ENCODE assay signal across 8 cellular contexts in the genomic region with DNA sequence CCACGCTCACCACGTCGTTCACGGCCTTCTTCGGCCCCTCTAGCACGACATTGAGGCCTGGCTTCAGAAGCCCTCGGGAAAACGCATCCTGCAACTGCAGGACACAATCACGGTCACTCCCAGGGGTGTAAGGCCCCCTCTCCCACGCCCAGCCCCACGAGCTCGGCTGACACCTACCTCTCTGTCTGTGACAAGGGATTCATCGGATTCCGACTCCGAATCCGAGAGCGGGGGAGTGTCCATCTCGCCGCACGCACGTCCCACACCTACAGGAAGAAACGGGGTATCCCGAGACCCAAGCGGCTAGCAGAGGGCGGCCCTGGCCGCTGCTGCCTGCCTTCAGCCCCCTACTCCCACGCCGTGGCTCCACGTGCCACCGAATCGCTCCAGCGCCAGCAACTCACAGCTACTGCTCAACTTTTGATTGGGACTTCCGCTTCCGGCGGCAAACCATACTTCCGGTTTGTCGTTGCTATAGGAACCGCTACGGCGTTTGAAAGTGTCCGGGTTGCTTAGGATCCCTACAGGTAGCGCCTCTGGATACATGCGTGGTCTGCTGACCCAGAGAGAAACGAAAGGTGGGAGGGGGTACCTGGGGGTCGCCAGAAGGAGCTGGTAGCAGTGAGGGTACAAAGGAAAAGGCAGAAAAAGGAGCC. TPM values are rescaled to one million over a fixed set of nuclear protein-coding genes. Genes with fewer than 3 reads are reported as not detected.
A peak's percentile ranks its signal among the peaks of the same experiment; 100 is the strongest.
DNase-seq lines count a peak whose midpoint lies in the region; ATAC-seq, FAIRE-seq and TF ChIP-seq lines count a peak whose summit lies in the region.

TSS of gene CFAP57 (plus strand) at position 455 of the 656 bp plus-strand sequence. CDS start 424 bp downstream, outside the sequence.
TSS of gene EBNA1BP2 (minus strand) at position 415 of the 656 bp plus-strand sequence. CDS start at position 243, 172 bp downstream.

- H3K36me3 Mint-ChIP-seq in central memory CD8-positive, alpha-beta T cell (ENCODE audit: insufficient read depth): peaks cover 26% of the 10 kb centered on the region

- H2AFZ ChIP-seq in keratinocyte (ENCODE audit: control insufficient read depth, low read length): peak within 1 kb of the TSS; percentile 95

- H3K27me3 Mint-ChIP-seq in central memory CD8-positive, alpha-beta T cell: peaks cover 27% of the 10 kb centered on the region

- ATAC-seq in GM19043 (IDR thresholded peaks at IDR 0.05; ENCODE audit: low read depth, unreplicated experiment) (peak; percentile 91), HG03342 (IDR thresholded peaks at IDR 0.05; ENCODE audit: unreplicated experiment) (peak; percentile 96)
- ATAC-seq in central memory CD8-positive, alpha-beta T cell (replicated peaks; ENCODE audit: extremely low read depth, poor library complexity, severe bottlenecking): peak; percentile 93

- no peaks in the 10 kb centered on the region for H3K9me3 ChIP-seq in keratinocyte (ENCODE audit: control insufficient read depth, low read depth, low read length)

- peak within 1 kb of the TSS; percentile 81 for H3K27ac ChIP-seq in keratinocyte (ENCODE audit: control insufficient read depth, insufficient read depth, low read length)

- no peaks in the 10 kb centered on the region for H3K27me3 ChIP-seq in keratinocyte (ENCODE audit: control insufficient read depth, extremely low read depth, insufficient read depth, low read length)

- peak; percentile 57 for FAIRE-seq in keratinocyte (lab: Jason Lieb, UNC)

- H3K27ac Mint-ChIP-seq in central memory CD8-positive, alpha-beta T cell (ENCODE audit: low read depth): peak within 1 kb of the TSS; percentile 90

- no peak for TF ChIP-seq CTCF in keratinocyte (optimal IDR thresholded peaks at IDR 0.05 in 1 of 3, IDR thresholded peaks at IDR 0.05 in 1 of 3, conservative IDR thresholded peaks at IDR 0.05 in 1 of 3; ENCODE audit: extremely low read depth in 1 of 3, insufficient read depth in 2 of 3, low read length in 3 of 3)

- peaks cover 5% of the 10 kb centered on the region for H4K20me1 ChIP-seq in keratinocyte (ENCODE audit: control insufficient read depth, extremely low read depth, insufficient read depth, low read length)

- H3K4me1 ChIP-seq in keratinocyte (ENCODE audit: control insufficient read depth, extremely low read depth, insufficient read depth, low read length): peaks cover 10% of the 10 kb centered on the region

- no peaks in the 10 kb centered on the region for H3K9me3 Mint-ChIP-seq in central memory CD8-positive, alpha-beta T cell

- H3K9ac ChIP-seq in keratinocyte (ENCODE audit: control insufficient read depth, extremely low read depth, insufficient read depth, low read length): peak within 1 kb of the TSS; percentile 95

- H3K79me2 ChIP-seq in keratinocyte (ENCODE audit: control insufficient read depth, insufficient read depth, low read length): peaks cover 35% of the 10 kb centered on the region

- dilution Hi-C loops in keratinocyte (cut with MboI; ENCODE audit: extremely low pct_ligation_motif_present, low sequenced_read_pairs): no loop called here

- H3K9me1 ChIP-seq in keratinocyte (ENCODE audit: control insufficient read depth, extremely low read depth, insufficient read depth, low read length): no peaks in the 10 kb centered on the region

- H3K4me3 ChIP-seq in keratinocyte (ENCODE audit: control insufficient read depth in 2 of 3, extremely low read depth in 1 of 3, insufficient read depth in 2 of 3, low read depth in 1 of 3, low read length in 3 of 3): peak within 1 kb of the TSS; percentile 79 to 98 (median 96)

- DNase-seq in AG20443 (ENCODE audit: low spot score) (peak; percentile 95), NCI-H345 (lab: John Stamatoyannopoulos, UW) (peak; percentile 93), keratinocyte (ENCODE audit: low read depth, low spot score) (peak; percentile 70)
- peak; percentile 74 to 85 (median 78) for DNase-seq in activated CD4-positive, CD25-positive, alpha-beta regulatory T cell (lab: John Stamatoyannopoulos, UW)
- DNase-seq in central memory CD8-positive, alpha-beta T cell (ENCODE audit: low spot score in 2 of 2): peak; percentile 90 to 93
- DNase-seq in stimulated activated CD4-positive, alpha-beta T cell treated with anti-CD3 and anti-CD28 coated beads, Interleukin-12 subunit alpha, Interleukin-12 subunit beta, amount 100 ng/mL, for 48 hours (ENCODE audit: low read depth in 2 of 3, low spot score in 1 of 3): peak; percentile 87 to 89 (median 89)

- H3K4me2 ChIP-seq in keratinocyte (ENCODE audit: control insufficient read depth, extremely low read depth, insufficient read depth, low read depth, low read length): peak within 1 kb of the TSS; percentile 84

- H3K4me1 Mint-ChIP-seq in central memory CD8-positive, alpha-beta T cell: peaks cover 33% of the 10 kb centered on the region

- H3K4me3 Mint-ChIP-seq in central memory CD8-positive, alpha-beta T cell: peak within 1 kb of the TSS; percentile 99

- H3K36me3 ChIP-seq in keratinocyte (ENCODE audit: control insufficient read depth in 2 of 2, extremely low read depth in 1 of 2, insufficient read depth in 2 of 2, low read length in 2 of 2): peaks cover 13 to 30% of the 10 kb centered on the region in 2 experiments

RNA-seq across cellular contexts. Expression of gene CFAP57, which starts in this region (rescaled TPM):
- 0.24 to 0.39 TPM (median 0.32 TPM) in 3 replicates for polyA plus RNA-seq in keratinocyte
- polyA plus RNA-seq in keratinocyte (2011; ENCODE audit: low read depth): 0.37 TPM
- polyA plus RNA-seq in keratinocyte (2011; cell fraction: cytosol; rRNA removed): 0.16 and 0.22 TPM in 2 replicates
- 0.43 and 0.45 TPM in 2 replicates for polyA plus RNA-seq in keratinocyte (2011; cell fraction: nucleus; rRNA removed)
- 0.13 and 0.22 TPM in 2 replicates for polyA plus RNA-seq in keratinocyte (2012; ENCODE audit: low replicate concordance)
- 0.10 to 0.22 TPM in 2 of 3 replicates, not detected in the other for polyA minus RNA-seq in keratinocyte
- polyA minus RNA-seq in keratinocyte (2011; cell fraction: cytosol; rRNA and poly(A)+ RNA removed): not detected
- polyA minus RNA-seq in keratinocyte (2011; cell fraction: nucleus; rRNA and poly(A)+ RNA removed): 0.53 and 0.78 TPM in 2 replicates

RNA-seq across cellular contexts. Expression of gene EBNA1BP2, which starts in this region (rescaled TPM):
- polyA plus RNA-seq in keratinocyte: 53.2 to 140 TPM (median 122 TPM) in 3 replicates
- polyA plus RNA-seq in keratinocyte (2011; ENCODE audit: low read depth): 143 TPM
- 79.5 and 96.5 TPM in 2 replicates for polyA plus RNA-seq in keratinocyte (2011; cell fraction: cytosol; rRNA removed)
- 78.2 and 80.3 TPM in 2 replicates for polyA plus RNA-seq in keratinocyte (2011; cell fraction: nucleus; rRNA removed)
- 81.7 and 163 TPM in 2 replicates for polyA plus RNA-seq in keratinocyte (2012; ENCODE audit: low replicate concordance)
- 25.0 to 43.8 TPM (median 43.6 TPM) in 3 replicates for polyA minus RNA-seq in keratinocyte
- 46.4 TPM for polyA minus RNA-seq in keratinocyte (2011; cell fraction: cytosol; rRNA and poly(A)+ RNA removed)
- 19.8 and 28.1 TPM in 2 replicates for polyA minus RNA-seq in keratinocyte (2011; cell fraction: nucleus; rRNA and poly(A)+ RNA removed)

Comparison
In these comparisons a context has a peak if more than half of its experiments do, and no peak if none do; other contexts are left out.
1. Peak in every context shown above with its lines: DNase-seq, ATAC-seq, H3K4me3 ChIP-seq and H3K27ac ChIP-seq.